In genomic region chr3:42025388-42026138, GRCh38 we compare ENCODE assay signal across 8 cellular contexts.
DNase-seq lines count a peak whose midpoint lies in the region; ATAC-seq, FAIRE-seq and TF ChIP-seq lines count a peak whose summit lies in the region.

No MANE protein-coding gene starts in this region.

- H3K56ac ChIP-seq in IMR-90 (ENCODE audit: extremely low read depth, insufficient read depth, low read length) = no peak overlapping the region

- H3K4me2 ChIP-seq in IMR-90 (ENCODE audit: low read depth, low read length) = peak overlapping the region; percentile 71

- peak overlapping the region; percentile 5; the same call in 1 of the 2 replicates for H2BK20ac ChIP-seq in IMR-90 (ENCODE audit: low read depth, low read length)

- peak; percentile 62 for ATAC-seq in GM19372 (IDR thresholded peaks at IDR 0.05; ENCODE audit: low read depth, unreplicated experiment)
- peak; percentile 87 for ATAC-seq in IMR-90 (ENCODE audit: low read depth)

- H2AFZ ChIP-seq in IMR-90 (replicated peaks; ENCODE audit: low read length, poor library complexity) = no peak overlapping the region

- H2BK15ac ChIP-seq in IMR-90 (ENCODE audit: low read depth, low read length) = peak overlapping the region; percentile 42; the same call in 1 of the 3 replicates

- DNase-seq in C1 segment of cervical spinal cord (lab: John Stamatoyannopoulos, UW) = peak in 13 of 14 donors; percentile 25 to 89 (median 76)
- DNase-seq in IMR-90 = peak; percentile 99
- peak; percentile 91 for DNase-seq in OCI-M1 (lab: John Stamatoyannopoulos, UW)
- DNase-seq in cerebellar cortex (ENCODE audit: low spot score) = peak; percentile 57
- DNase-seq in NCI-H1436 treated with DMSO at 0.1 percent for 48 hours (lab: John Stamatoyannopoulos, UW) = no peak

- H2AK5ac ChIP-seq in IMR-90 (ENCODE audit: low read depth, low read length) = no peak overlapping the region

- no peak overlapping the region for H4K91ac ChIP-seq in IMR-90 (ENCODE audit: insufficient read depth, low read depth, low read length)

- H3K4me1 ChIP-seq in IMR-90 (ENCODE audit: control insufficient read depth, insufficient read depth, low read length) (peaks cover 23% of the 10 kb centered on the region), skeletal muscle tissue (ENCODE audit: control insufficient read depth in 3 of 3, insufficient read depth in 3 of 3, low read length in 3 of 3) (peaks cover 53 to 63% (median 56%) of the 10 kb centered on the region in 3 donors)

- CTCF ChIA-PET in IMR-90 (lab: Yijun Ruan, JAX) = interaction anchor here (0.6 to 0.9 kb wide), 3 partner anchors 29 to 125 kb away, joined by 3 to 4 read pairs (median 3); no protein-coding TSS in a partner anchor

- 0 out of 2 replicates have a peak overlapping the region, but pooled peaks have one; percentile 70 for H3K9ac ChIP-seq in IMR-90 (ENCODE audit: low read depth, low read length)
- peak overlapping the region; percentile 57 to 80 (median 68) for H3K9ac ChIP-seq in skeletal muscle tissue (ENCODE audit: low read depth in 1 of 3, low read length in 3 of 3)

- peaks cover 9% of the 10 kb centered on the region; the same call in 1 of the 2 replicates for H3K9me1 ChIP-seq in IMR-90 (ENCODE audit: insufficient read depth, low read length)

- peaks cover 17 to 67% of the 10 kb centered on the region in 2 experiments for H3K79me1 ChIP-seq in IMR-90 (ENCODE audit: low read depth in 1 of 2, low read length in 2 of 2)

- no peak overlapping the region; the same call in 1 of the 2 replicates for H4K5ac ChIP-seq in IMR-90 (ENCODE audit: low read depth, low read length)

- 0 out of 2 replicates have a peak, but pooled peaks have one; percentile 34 for TF ChIP-seq POLR2A in IMR-90 (IDR thresholded peaks at IDR 0.05; ENCODE audit: low read depth, low read length)

- H3K4me3 ChIP-seq in IMR-90 (ENCODE audit: insufficient read depth, low read depth, low read length) = no peak overlapping the region
- peak overlapping the region; percentile 12 to 49 (median 41) for H3K4me3 ChIP-seq in skeletal muscle tissue (ENCODE audit: low read length in 3 of 3)

- no peak for TF ChIP-seq RAD21 in IMR-90 (IDR thresholded peaks at IDR 0.05; ENCODE audit: low read length)

- no peaks in the 10 kb centered on the region for H4K20me1 ChIP-seq in IMR-90 (ENCODE audit: insufficient read depth, low read length)

- POLR2A ChIA-PET in IMR-90 (lab: Charles Lee; ENCODE audit: unreplicated experiment) = interaction anchor here (0.6 kb wide), 1 partner anchor 165 kb away, joined by 10 read pairs; no protein-coding TSS in a partner anchor

- H3K36me3 ChIP-seq in IMR-90 (ENCODE audit: control insufficient read depth, insufficient read depth, low read length) = no peaks in the 10 kb centered on the region
- no peaks in the 10 kb centered on the region for H3K36me3 ChIP-seq in skeletal muscle tissue (ENCODE audit: control insufficient read depth in 3 of 3, insufficient read depth in 3 of 3, low read length in 3 of 3)

- H4K8ac ChIP-seq in IMR-90 (ENCODE audit: low read depth in 2 of 2, low read length in 2 of 2) = peak overlapping the region in 1 of 2 experiments; percentile 85; a peak in 2 of 4 replicates

- peak overlapping the region; percentile 38 for H3K14ac ChIP-seq in IMR-90 (replicated peaks; ENCODE audit: low read depth, low read length)

- in situ Hi-C loops in IMR-90 (cut with MboI; ENCODE audit: low sequenced_read_pairs) = no loop called here

- H3K23ac ChIP-seq in IMR-90 (ENCODE audit: low read depth, low read length) = peak overlapping the region; percentile 54

- H3K9me3 ChIP-seq in IMR-90 (ENCODE audit: control insufficient read depth, insufficient read depth, low read length) = no peaks in the 10 kb centered on the region
- no peaks in the 10 kb centered on the region for H3K9me3 ChIP-seq in skeletal muscle tissue (ENCODE audit: control insufficient read depth in 3 of 3, low read length in 3 of 3)

- FAIRE-seq in islet of Langerhans (lab: Jason Lieb, UNC) = peak; percentile 97

- H3K27ac ChIP-seq in IMR-90 (ENCODE audit: insufficient read depth, low read length) (peak overlapping the region; percentile 50; the same call in 1 of the 2 replicates), skeletal muscle tissue (ENCODE audit: low read depth, low read length) (peak overlapping the region; percentile 89)

- WGBS in IMR-90 (ENCODE audit: extremely low coverage in 2 of 2, insufficient read length in 1 of 2), 2 experiments = 0% methylated on average over 1 of the region's 7 CpGs; no CpG with 5 or more reads in 1 of the 2 experiments

- peak overlapping the region; percentile 74; the same call in 1 of the 2 replicates for H3K4ac ChIP-seq in IMR-90 (ENCODE audit: low read depth, low read length)

- dilution Hi-C loops in IMR-90 (cut with HindIII; ENCODE audit: low sequenced_read_pairs, unreplicated experiment) = no loop called here

- peak overlapping the region; percentile 87 for H2BK5ac ChIP-seq in IMR-90 (ENCODE audit: low read depth, low read length, poor library complexity, severe bottlenecking)

- intact Hi-C loops in IMR-90 (cut with micrococcal nuclease) = no loop called here

- H3K18ac ChIP-seq in IMR-90 (ENCODE audit: low read depth, low read length) = peak overlapping the region; percentile 98

- no peak for TF ChIP-seq CTCF in IMR-90 (conservative IDR thresholded peaks at IDR 0.05; ENCODE audit: low read depth, low read length)

- peak overlapping the region; percentile 75 for H2BK120ac ChIP-seq in IMR-90 (ENCODE audit: low read depth, low read length)

- BruUV-seq in IMR-90 (replicated peaks; lab: Mats Ljungman, UMichigan) = no TSS peak

- H2AK9ac ChIP-seq in IMR-90 (replicated peaks; ENCODE audit: low read depth, low read length, poor library complexity) = no peak overlapping the region

- H3K27me3 ChIP-seq in IMR-90 (ENCODE audit: control insufficient read depth, insufficient read depth, low read length) (no peaks in the 10 kb centered on the region), skeletal muscle tissue (ENCODE audit: control insufficient read depth in 3 of 3, insufficient read depth in 3 of 3, low read length in 3 of 3) (no peaks in the 10 kb centered on the region)

TF ChIP-seq in IMR-90, 13 proteins besides CTCF, POLR2A, EP300 and RAD21:
- TF ChIP-seq FOS (IDR thresholded peaks at IDR 0.05; ENCODE audit: low read depth, low read length) (no peak), ELK1 (IDR thresholded peaks at IDR 0.05; ENCODE audit: borderline replicate concordance, low read depth, low read length) (no peak), MAZ (IDR thresholded peaks at IDR 0.05; ENCODE audit: borderline replicate concordance, low read depth, low read length) (0 out of 2 replicates have a peak, but pooled peaks have one; percentile 50), CEBPB (IDR thresholded peaks at IDR 0.05; ENCODE audit: low read depth, low read length) (no peak), BHLHE40 (IDR thresholded peaks at IDR 0.05; ENCODE audit: low read depth, low read length) (peak; percentile 81), RCOR1 (IDR thresholded peaks at IDR 0.05; ENCODE audit: insufficient replicate concordance, low read length) (peak; percentile 85), CHD1 (IDR thresholded peaks at IDR 0.05; ENCODE audit: low read depth, low read length) (no peak), RFX5 (IDR thresholded peaks at IDR 0.05; ENCODE audit: low read depth, low read length) (no peak), MXI1 (IDR thresholded peaks at IDR 0.05; ENCODE audit: borderline replicate concordance, low read depth, low read length) (0 out of 2 replicates have a peak, but pooled peaks have one; percentile 32), SMC3 (IDR thresholded peaks at IDR 0.05; ENCODE audit: low read depth, low read length) (no peak), NFE2L2 (IDR thresholded peaks at IDR 0.05; ENCODE audit: low read depth, low read length) (no peak), USF2 (IDR thresholded peaks at IDR 0.05; ENCODE audit: low read depth, low read length) (peak; percentile 95), MAFK (IDR thresholded peaks at IDR 0.05; ENCODE audit: low read depth, low read length) (no peak)
